In genomic region chr11:27611390-27611789, GRCh38 we compare ENCODE assay signal across 21 cellular contexts.
A peak's percentile ranks its signal among the peaks of the same experiment; 100 is the strongest.
DNase-seq lines count a peak whose midpoint lies in the region; ATAC-seq, FAIRE-seq and TF ChIP-seq lines count a peak whose summit lies in the region.
"Had no signal": no experiment of that assay in that cellular context is flagged by ENCODE, and none has a peak within 500 bp of the region (broad histone marks: within the 10 kb centered on the region; RNA-seq: fewer than 3 reads in every experiment).

No MANE protein-coding gene starts in this region.

- no peaks in the 10 kb centered on the region for H3K27me3 ChIP-seq in H1 (replicated peaks in 1 of 4; ENCODE audit: control insufficient read depth in 3 of 4, extremely low read depth in 1 of 4, insufficient read depth in 3 of 4, low read length in 3 of 4)
- H3K27me3 ChIP-seq: BLaER1 treated with 17β-estradiol and CSF1 and Interleukin-3, amounts not matched to agents 10 nM and 100 nM had no signal

- H3K36me3 Mint-ChIP-seq in activated T-cell treated with anti-CD3 and anti-CD28 coated beads, Interleukin-2, amount 50 U/mL, for 72 hours (ENCODE audit: insufficient read depth in 2 of 2): no peaks in the 10 kb centered on the region
- H3K36me3 Mint-ChIP-seq in activated T-cell treated with anti-CD3 and anti-CD28 coated beads, Interleukin-2, amount 50 U/mL, for 24 hours (ENCODE audit: low read depth): no peaks in the 10 kb centered on the region
- no peaks in the 10 kb centered on the region for H3K36me3 Mint-ChIP-seq in activated naive CD4-positive, alpha-beta T cell treated with anti-CD3 and anti-CD28 coated beads, Interleukin-2, amount 10 ng/mL, durations not matched to agents 7 days and 5 days

- peak in 1 of 2 experiments; percentile 57; a peak in 1 of 3 replicates for TF ChIP-seq POLR2A in H1 (IDR thresholded peaks at IDR 0.05; ENCODE audit: control extremely low read depth in 1 of 2, low read depth in 2 of 2, low read length in 2 of 2)

- H2BK15ac ChIP-seq in H1 (ENCODE audit: low read length): no peak overlapping the region

- DNase-seq in activated T-cell treated with anti-CD3 and anti-CD28 coated beads, Interleukin-2, amount 50 U/mL, for 72 hours: no peak
- DNase-seq in activated T-cell treated with anti-CD3 and anti-CD28 coated beads, Interleukin-2, amount 50 U/mL, for 24 hours: no peak
- no peak for DNase-seq in H1 (ENCODE audit: low read depth in 1 of 2, low spot score in 2 of 2)
- DNase-seq in activated naive CD4-positive, alpha-beta T cell treated with anti-CD3 and anti-CD28 coated beads, Interleukin-2, amount 10 ng/mL, durations not matched to agents 7 days and 5 days: no peak
- DNase-seq: AML-193; Caco-2; Calu3; CD4-positive, alpha-beta T cell; CD8-positive, alpha-beta T cell; DMS79 treated with DMSO at 0.1 percent for 48 hours; GF-D8 had no signal

- CTCF ChIA-PET in H1 (lab: Charles Lee; ENCODE audit: partially characterized antibody): interaction anchor here (1.3 kb wide), 1 partner anchor 87 kb away, joined by 4 read pairs; no protein-coding TSS in a partner anchor
- CTCF ChIA-PET in activated naive CD4-positive, alpha-beta T cell treated with anti-CD3 and anti-CD28 coated beads, Interleukin-2, amount 10 ng/mL, durations not matched to agents 7 days and 5 days (lab: Charles Lee): no interaction called here

- no peaks in the 10 kb centered on the region for H3K27me3 Mint-ChIP-seq in activated T-cell treated with anti-CD3 and anti-CD28 coated beads, Interleukin-2, amount 50 U/mL, for 72 hours (ENCODE audit: low read depth)
- H3K27me3 Mint-ChIP-seq in activated T-cell treated with anti-CD3 and anti-CD28 coated beads, Interleukin-2, amount 50 U/mL, for 24 hours: no peaks in the 10 kb centered on the region
- H3K27me3 Mint-ChIP-seq in activated naive CD4-positive, alpha-beta T cell treated with anti-CD3 and anti-CD28 coated beads, Interleukin-2, amount 10 ng/mL, durations not matched to agents 7 days and 5 days: no peaks in the 10 kb centered on the region
- H3K27me3 Mint-ChIP-seq: CD4-positive, alpha-beta T cell had no signal

- peak overlapping the region; percentile 41 for H3K27ac Mint-ChIP-seq in activated T-cell treated with anti-CD3 and anti-CD28 coated beads, Interleukin-2, amount 50 U/mL, for 72 hours
- H3K27ac Mint-ChIP-seq in activated T-cell treated with anti-CD3 and anti-CD28 coated beads, Interleukin-2, amount 50 U/mL, for 24 hours: no peak overlapping the region
- no peak overlapping the region for H3K27ac Mint-ChIP-seq in activated naive CD4-positive, alpha-beta T cell treated with anti-CD3 and anti-CD28 coated beads, Interleukin-2, amount 10 ng/mL, durations not matched to agents 7 days and 5 days
- H3K27ac Mint-ChIP-seq: B cell; CD4-positive, alpha-beta T cell; CD8-positive, alpha-beta T cell had no signal

- FAIRE-seq in H1 (lab: Jason Lieb, UNC): no peak
- FAIRE-seq: A549, D721Med, G401.6, GM12891, GM19239 had no signal

- H3K23ac ChIP-seq in H1 (ENCODE audit: insufficient read length): no peak overlapping the region

- H3K4me1 Mint-ChIP-seq in activated T-cell treated with anti-CD3 and anti-CD28 coated beads, Interleukin-2, amount 50 U/mL, for 72 hours (ENCODE audit: low read depth): no peaks in the 10 kb centered on the region
- no peaks in the 10 kb centered on the region for H3K4me1 Mint-ChIP-seq in activated T-cell treated with anti-CD3 and anti-CD28 coated beads, Interleukin-2, amount 50 U/mL, for 24 hours (ENCODE audit: low read depth)
- no peaks in the 10 kb centered on the region for H3K4me1 Mint-ChIP-seq in activated naive CD4-positive, alpha-beta T cell treated with anti-CD3 and anti-CD28 coated beads, Interleukin-2, amount 10 ng/mL, durations not matched to agents 7 days and 5 days
- H3K4me1 Mint-ChIP-seq: B cell had no signal

- no peak overlapping the region for H2AK5ac ChIP-seq in H1 (ENCODE audit: low read depth, low read length)

- H3K9ac ChIP-seq in H1 (replicated peaks in 1 of 4; ENCODE audit: extremely low read depth in 1 of 4, low read depth in 3 of 4, low read length in 3 of 4): no peak overlapping the region
- H3K9ac ChIP-seq: BLaER1 treated with 17β-estradiol and CSF1 and Interleukin-3, amounts not matched to agents 10 nM and 100 nM had no signal

- H3K9me3 Mint-ChIP-seq in activated T-cell treated with anti-CD3 and anti-CD28 coated beads, Interleukin-2, amount 50 U/mL, for 72 hours: peaks cover 0 to 2% of the 10 kb centered on the region in 2 donors
- no peaks in the 10 kb centered on the region for H3K9me3 Mint-ChIP-seq in activated T-cell treated with anti-CD3 and anti-CD28 coated beads, Interleukin-2, amount 50 U/mL, for 24 hours
- no peaks in the 10 kb centered on the region for H3K9me3 Mint-ChIP-seq in activated naive CD4-positive, alpha-beta T cell treated with anti-CD3 and anti-CD28 coated beads, Interleukin-2, amount 10 ng/mL, durations not matched to agents 7 days and 5 days
- H3K9me3 Mint-ChIP-seq: CD4-positive, alpha-beta T cell; CD8-positive, alpha-beta T cell had no signal

- H3K36me3 ChIP-seq in H1 (ENCODE audit: control insufficient read depth in 2 of 4, insufficient read depth in 4 of 4, low read length in 3 of 4): peaks cover 2 to 11% (median 7%) of the 10 kb centered on the region in 4 experiments; a peak in 5 of 8 replicates
- H3K36me3 ChIP-seq: BLaER1 treated with 17β-estradiol and CSF1 and Interleukin-3, amounts not matched to agents 10 nM and 100 nM had no signal

- no peak overlapping the region for H2BK12ac ChIP-seq in H1 (ENCODE audit: low read depth, low read length)

- H3K79me2 ChIP-seq in H1 (ENCODE audit: control insufficient read depth in 1 of 2, insufficient read depth in 2 of 2, low read length in 2 of 2): no peaks in the 10 kb centered on the region

- peaks cover 0 to 1% of the 10 kb centered on the region in 2 experiments for H4K20me1 ChIP-seq in H1 (replicated peaks in 1 of 2; ENCODE audit: control insufficient read depth in 1 of 2, insufficient read depth in 2 of 2, low read length in 2 of 2)
- H4K20me1 ChIP-seq: BLaER1 treated with 17β-estradiol and CSF1 and Interleukin-3, amounts not matched to agents 10 nM and 100 nM had no signal

- H3K4me1 ChIP-seq in H1 (replicated peaks in 1 of 4; ENCODE audit: control insufficient read depth in 3 of 4, insufficient read depth in 4 of 4, low read length in 3 of 4): no peaks in the 10 kb centered on the region
- H3K4me1 ChIP-seq: A549; BLaER1 treated with 17β-estradiol and CSF1 and Interleukin-3, amounts not matched to agents 10 nM and 100 nM; Caco-2 had no signal

- no peak overlapping the region for H3K4me2 ChIP-seq in H1 (ENCODE audit: insufficient read depth in 1 of 2, low read depth in 2 of 2, low read length in 2 of 2)
- H3K4me2 ChIP-seq: A549; BLaER1 treated with 17β-estradiol and CSF1 and Interleukin-3, amounts not matched to agents 10 nM and 100 nM had no signal

- POLR2A ChIA-PET in H1 (lab: Charles Lee; ENCODE audit: partially characterized antibody): interaction anchor here (1.0 to 14.1 kb wide), 8 partner anchors 8 to 108 kb away, joined by 3 to 208 read pairs (median 6); no protein-coding TSS in a partner anchor

- H4K91ac ChIP-seq in H1 (replicated peaks; ENCODE audit: insufficient read length, low read length): no peak overlapping the region

- H3K56ac ChIP-seq in H1 (replicated peaks; ENCODE audit: insufficient read length, low read depth, low read length): no peak overlapping the region

- no peaks in the 10 kb centered on the region for H3K79me1 ChIP-seq in H1 (ENCODE audit: low read depth, low read length)

- no peak overlapping the region for H2AFZ ChIP-seq in H1 (ENCODE audit: low read length)

- H4K5ac ChIP-seq in H1 (ENCODE audit: insufficient read length, low read depth, low read length): no peak overlapping the region

- no peak for TF ChIP-seq RAD21 in H1 (IDR thresholded peaks at IDR 0.05 in 1 of 2, conservative IDR thresholded peaks at IDR 0.05 in 1 of 2; ENCODE audit: low read depth in 2 of 2, low read length in 2 of 2)

- no peak overlapping the region for H3K4ac ChIP-seq in H1 (replicated peaks; ENCODE audit: insufficient read length, low read depth, low read length)

- H2BK5ac ChIP-seq in H1 (ENCODE audit: low read depth, low read length): no peak overlapping the region

- no peak overlapping the region for H3K4me3 Mint-ChIP-seq in activated T-cell treated with anti-CD3 and anti-CD28 coated beads, Interleukin-2, amount 50 U/mL, for 72 hours
- no peak overlapping the region for H3K4me3 Mint-ChIP-seq in activated T-cell treated with anti-CD3 and anti-CD28 coated beads, Interleukin-2, amount 50 U/mL, for 24 hours
- no peak overlapping the region for H3K4me3 Mint-ChIP-seq in activated naive CD4-positive, alpha-beta T cell treated with anti-CD3 and anti-CD28 coated beads, Interleukin-2, amount 10 ng/mL, durations not matched to agents 7 days and 5 days
- H3K4me3 Mint-ChIP-seq: B cell; CD4-positive, alpha-beta T cell; CD8-positive, alpha-beta T cell had no signal

- TF ChIP-seq EP300 in H1 (IDR thresholded peaks at IDR 0.05; ENCODE audit: borderline replicate concordance in 1 of 2, low read depth in 2 of 2, low read length in 2 of 2): no peak

- TF ChIP-seq CTCF in H1 (IDR thresholded peaks at IDR 0.05; ENCODE audit: control extremely low read depth in 1 of 3, insufficient read depth in 1 of 3, low read depth in 1 of 3, low read length in 3 of 3): no peak

- H3K23me2 ChIP-seq in H1 (ENCODE audit: low read depth, low read length): no peaks in the 10 kb centered on the region

- no peak overlapping the region for H3K27ac ChIP-seq in H1 (ENCODE audit: low read depth, low read length)
- H3K27ac ChIP-seq: 22Rv1; A549; BLaER1 treated with 17β-estradiol and CSF1 and Interleukin-3, amounts not matched to agents 10 nM and 100 nM; C4-2B had no signal

- H2BK120ac ChIP-seq in H1 (replicated peaks; ENCODE audit: low read depth, low read length): no peak overlapping the region

- H3K18ac ChIP-seq in H1 (ENCODE audit: extremely low read depth, low read length): no peak overlapping the region

- H3K4me3 ChIP-seq in H1 (ENCODE audit: extremely low read depth in 1 of 4, insufficient read depth in 2 of 4, low read depth in 3 of 4, low read length in 4 of 4): no peak overlapping the region
- H3K4me3 ChIP-seq: A549; BLaER1 treated with 17β-estradiol and CSF1 and Interleukin-3, amounts not matched to agents 10 nM and 100 nM had no signal

- no peaks in the 10 kb centered on the region for H3K9me3 ChIP-seq in H1 (ENCODE audit: insufficient read depth in 2 of 2, low read depth in 1 of 2, low read length in 1 of 2)
- H3K9me3 ChIP-seq: A549; BLaER1 treated with 17β-estradiol and CSF1 and Interleukin-3, amounts not matched to agents 10 nM and 100 nM; Caco-2 had no signal

- ATAC-seq in activated T-cell treated with anti-CD3 and anti-CD28 coated beads, Interleukin-2, amount 50 U/mL, for 72 hours (replicated peaks in 1 of 2): no peak
- ATAC-seq in HG03439 (IDR thresholded peaks at IDR 0.05; ENCODE audit: unreplicated experiment): no peak
- ATAC-seq: A549; CD8-positive, alpha-beta T cell had no signal

- no peak overlapping the region for H4K8ac ChIP-seq in H1 (ENCODE audit: extremely low read depth, insufficient read depth, low read length)

- H3K14ac ChIP-seq in H1 (ENCODE audit: insufficient read length): no peak overlapping the region

- no peak overlapping the region for H2BK20ac ChIP-seq in H1 (ENCODE audit: low read length)

- WGBS in H1 (ENCODE audit: extremely low coverage in 1 of 2, insufficient coverage in 1 of 2, insufficient read length in 1 of 2, insufficient replicate concordance in 2 of 2, low coverage in 1 of 2, low lambda C conversion rate in 2 of 2, missing lambda C conversion rate in 1 of 2), 2 experiments: 96% methylated on average over 1 of the region's 1 CpG; no CpG with 5 or more reads in 1 of the 2 experiments
